Comparison of ENCODE assay signal across 8 cellular contexts in the genomic region with DNA sequence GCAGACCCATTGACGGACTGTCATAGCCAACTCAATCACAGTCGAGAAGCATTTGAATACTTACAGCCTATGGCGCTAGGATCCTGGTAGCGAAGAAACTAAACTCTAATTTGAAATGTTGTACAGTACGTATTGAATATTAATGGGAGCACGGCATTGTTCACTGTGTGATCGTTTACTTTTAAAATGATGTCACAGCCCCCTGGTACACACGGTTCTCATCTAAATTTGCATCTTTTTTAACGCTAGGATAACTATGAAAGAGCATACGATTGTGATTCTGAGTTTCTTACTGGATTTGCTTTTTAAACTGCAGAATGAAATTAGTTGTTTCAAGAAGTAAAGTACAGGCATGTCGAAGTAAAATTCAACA. TPM values are rescaled to one million over a fixed set of nuclear protein-coding genes. Genes with fewer than 3 reads are reported as not detected.
DNase-seq lines count a peak whose midpoint lies in the region; ATAC-seq, FAIRE-seq and TF ChIP-seq lines count a peak whose summit lies in the region.

No MANE protein-coding gene starts in this region.

- intact Hi-C loops in A673 (cut with micrococcal nuclease; ENCODE audit: unreplicated experiment): no loop called here

- TF ChIP-seq CTCF in A673 (conservative IDR thresholded peaks at IDR 0.05; ENCODE audit: low read depth, low read length): no peak
- no peak for TF ChIP-seq CTCF in GM10266 (IDR thresholded peaks at IDR 0.05; ENCODE audit: control insufficient read depth, insufficient read depth, low read depth, missing control alignments)

- BruUV-seq in A673 (replicated peaks; lab: Mats Ljungman, UMichigan): TSS peak; percentile 77

- H3K4me3 ChIP-seq in A673 (ENCODE audit: low read depth, low read length, poor library complexity, severe bottlenecking) (peak overlapping the region; percentile 87), SK-N-MC (peak overlapping the region; percentile 97)

- CTCF ChIA-PET in A673 (lab: Charles Lee): no interaction called here

- no peak for FAIRE-seq in GM12892 (lab: Jason Lieb, UNC)

- H3K4me3 Mint-ChIP-seq in stimulated activated naive B cell treated with anti-CD40 and anti-IgM and Interleukin-4, amounts not matched to agents 10 μg/mL and 1 μg/mL and 100 μg/mL, for 72 hours: peak overlapping the region; percentile 91 to 95

- H3K27ac Mint-ChIP-seq in stimulated activated naive B cell treated with anti-CD40 and anti-IgM and Interleukin-4, amounts not matched to agents 10 μg/mL and 1 μg/mL and 100 μg/mL, for 72 hours: peak overlapping the region; percentile 99

- H3K9me3 ChIP-seq in A673 (ENCODE audit: low read depth, low read length, poor library complexity, severe bottlenecking) (no peaks in the 10 kb centered on the region), SK-N-MC (ENCODE audit: low read depth, low read length) (no peaks in the 10 kb centered on the region)

- H3K4me1 ChIP-seq in A673 (ENCODE audit: insufficient read depth, low read length, poor library complexity, severe bottlenecking): peaks cover 18% of the 10 kb centered on the region

- peaks cover 30 to 45% of the 10 kb centered on the region in 2 donors for H3K4me1 Mint-ChIP-seq in stimulated activated naive B cell treated with anti-CD40 and anti-IgM and Interleukin-4, amounts not matched to agents 10 μg/mL and 1 μg/mL and 100 μg/mL, for 72 hours

- H3K36me3 ChIP-seq in A673 (ENCODE audit: insufficient read depth, low read length, poor library complexity, severe bottlenecking) (no peaks in the 10 kb centered on the region), SK-N-MC (ENCODE audit: insufficient read depth, low read length) (no peaks in the 10 kb centered on the region)

- peak; percentile 7 for ATAC-seq in GM21367 (IDR thresholded peaks at IDR 0.05; ENCODE audit: unreplicated experiment)
- ATAC-seq in stimulated activated naive B cell treated with anti-CD40 and anti-IgM and Interleukin-4, amounts not matched to agents 10 μg/mL and 1 μg/mL and 100 μg/mL, for 72 hours (replicated peaks): peak in 1 of 2 donors; percentile 18
- ATAC-seq in HG03460 (IDR thresholded peaks at IDR 0.05; ENCODE audit: unreplicated experiment): no peak

- H3K27ac ChIP-seq in A673 (ENCODE audit: low read depth, low read length, poor library complexity, severe bottlenecking) (peak overlapping the region; percentile 95), SK-N-MC (peak overlapping the region; percentile 94)

- DNase-seq in A673 (ENCODE audit: low spot score) (no peak), SK-N-MC (ENCODE audit: low read depth, low spot score) (no peak), germinal center (ENCODE audit: low spot score) (peak; percentile 37), GM10266 (ENCODE audit: extremely low spot score) (no peak), GM12892 (ENCODE audit: insufficient read length) (no peak)
- no peak for DNase-seq in stimulated activated naive B cell treated with anti-CD40 and anti-IgM and Interleukin-4, amounts not matched to agents 10 μg/mL and 1 μg/mL and 100 μg/mL, for 72 hours

- POLR2A ChIA-PET in A673 (lab: Charles Lee; ENCODE audit: low non-redundant PET): no interaction called here

- no peaks in the 10 kb centered on the region for H3K9me3 Mint-ChIP-seq in stimulated activated naive B cell treated with anti-CD40 and anti-IgM and Interleukin-4, amounts not matched to agents 10 μg/mL and 1 μg/mL and 100 μg/mL, for 72 hours

- no peaks in the 10 kb centered on the region for H3K27me3 Mint-ChIP-seq in stimulated activated naive B cell treated with anti-CD40 and anti-IgM and Interleukin-4, amounts not matched to agents 10 μg/mL and 1 μg/mL and 100 μg/mL, for 72 hours

- TF ChIP-seq POLR2A in GM12892 (IDR thresholded peaks at IDR 0.05; ENCODE audit: low read depth, low read length): no peak

- peaks cover 4 to 14% of the 10 kb centered on the region in 2 donors for H3K36me3 Mint-ChIP-seq in stimulated activated naive B cell treated with anti-CD40 and anti-IgM and Interleukin-4, amounts not matched to agents 10 μg/mL and 1 μg/mL and 100 μg/mL, for 72 hours

- H3K27me3 ChIP-seq in A673 (replicated peaks; ENCODE audit: insufficient read depth, low read depth, low read length, poor library complexity): no peaks in the 10 kb centered on the region

- peak overlapping the region; percentile 96 for H3K9ac ChIP-seq in SK-N-MC (ENCODE audit: insufficient read length)

RNA-seq across cellular contexts. Expression of a gene that starts 0.9 kb away (rescaled TPM):
- 11.8 and 14.8 TPM in 2 replicates for total RNA-seq in A673 (2021)
- polyA plus RNA-seq in GM12892 (2012; ENCODE audit: missing spikeins): 5.1 TPM
